Comparison of ENCODE assay signal across 17 cellular contexts in the genomic region with DNA sequence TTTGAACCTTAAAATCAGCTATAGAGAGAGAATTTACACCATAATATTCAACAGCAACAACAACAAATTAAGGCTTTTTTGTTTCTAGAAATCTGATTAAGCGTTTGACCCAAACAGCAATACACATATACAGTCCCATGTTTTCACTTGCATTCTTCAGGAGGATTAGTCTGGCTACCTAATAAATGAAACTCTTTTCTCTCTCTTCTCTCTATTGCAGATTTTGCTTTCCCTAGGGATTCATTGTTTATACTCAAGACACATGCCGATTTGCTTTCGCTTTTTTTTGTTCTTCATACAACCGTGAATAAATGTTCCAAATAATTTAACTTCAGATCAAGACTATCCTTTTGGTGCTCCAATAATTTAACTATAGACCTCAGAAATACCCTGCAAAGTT.
DNase-seq lines count a peak whose midpoint lies in the region; ATAC-seq and TF ChIP-seq lines count a peak whose summit lies in the region.
"Had no signal": no experiment of that assay in that cellular context is flagged by ENCODE, and none has a peak within 500 bp of the region (broad histone marks: within the 10 kb centered on the region; RNA-seq: fewer than 3 reads in every experiment).

No MANE protein-coding gene starts in this region.

- DNase-seq in GM23248 (peak; percentile 43), RWPE2 (ENCODE audit: low spot score) (no peak), fibroblast of mammary gland (ENCODE audit: low read depth) (peak; percentile 48), psoas muscle (no peak), SIG-M5 treated with dmso at 0.1 percent for 504 hours (lab: John Stamatoyannopoulos, UW; ENCODE audit: unreplicated experiment) (no peak), Caco-2 (no peak), EL (no peak)
- DNase-seq in activated naive CD4-positive, alpha-beta T cell treated with anti-CD3 and anti-CD28 coated beads, Interleukin-2, amount 10 ng/mL, durations not matched to agents 7 days and 5 days = no peak
- DNase-seq: activated CD4-positive, alpha-beta T cell treated with anti-CD3 and anti-CD28 coated beads, Interleukin-2, amount 10 ng/mL, durations not matched to agents 24 days and 14 days; activated T-cell treated with anti-CD3 and anti-CD28 coated beads, Interleukin-2, amount 50 U/mL, for 1 hour; DMS153; effector memory CD8-positive, alpha-beta T cell; Karpas-422; midbrain; NCI-H510A had no signal

- H2AFZ ChIP-seq in GM23248 = no peak overlapping the region

- H3K36me3 ChIP-seq in GM23248 (ENCODE audit: low read depth) (no peaks in the 10 kb centered on the region), RWPE2 (ENCODE audit: low read depth) (no peaks in the 10 kb centered on the region), psoas muscle (ENCODE audit: insufficient read depth in 1 of 2, low read depth in 1 of 2) (no peaks in the 10 kb centered on the region), Caco-2 (ENCODE audit: control insufficient read depth, insufficient read depth, low read length) (no peaks in the 10 kb centered on the region)

- H3K9me3 ChIP-seq in GM23248 (ENCODE audit: low read depth) = no peaks in the 10 kb centered on the region
- no peaks in the 10 kb centered on the region for H3K9me3 ChIP-seq in RWPE2 (ENCODE audit: severe bottlenecking)
- no peaks in the 10 kb centered on the region for H3K9me3 ChIP-seq in psoas muscle
- no peaks in the 10 kb centered on the region for H3K9me3 ChIP-seq in Caco-2
- H3K9me3 ChIP-seq: SK-N-SH had no signal

- in situ Hi-C loops in GM23248 (cut with MboI) = no loop called here

- H3K4me1 ChIP-seq in GM23248 (ENCODE audit: insufficient read depth) (peaks cover 26% of the 10 kb centered on the region), RWPE2 (ENCODE audit: insufficient read depth, poor library complexity, severe bottlenecking) (peaks cover 5% of the 10 kb centered on the region), psoas muscle (no peaks in the 10 kb centered on the region), Caco-2 (no peaks in the 10 kb centered on the region)

- H4K20me1 ChIP-seq in GM23248 (ENCODE audit: insufficient read depth) = no peaks in the 10 kb centered on the region

- no peak for ATAC-seq in RWPE2 (ENCODE audit: low read depth)
- ATAC-seq in psoas muscle = no peak
- ATAC-seq: effector memory CD8-positive, alpha-beta T cell had no signal

- no peak overlapping the region for H3K4me3 Mint-ChIP-seq in Caco-2 (ENCODE audit: unreplicated experiment)
- H3K4me3 Mint-ChIP-seq in activated naive CD4-positive, alpha-beta T cell treated with anti-CD3 and anti-CD28 coated beads, Interleukin-2, amount 10 ng/mL, durations not matched to agents 7 days and 5 days = no peak overlapping the region
- H3K4me3 Mint-ChIP-seq: activated CD4-positive, alpha-beta T cell treated with anti-CD3 and anti-CD28 coated beads, Interleukin-2, amount 10 ng/mL, durations not matched to agents 24 days and 14 days; activated naive CD4-positive, alpha-beta T cell treated with anti-CD3 and anti-CD28 coated beads, Interleukin-2, amount 50 U/mL, for 24 hours; effector memory CD8-positive, alpha-beta T cell had no signal

- no peaks in the 10 kb centered on the region for H3K9me2 ChIP-seq in GM23248 (ENCODE audit: insufficient read depth)
- H3K9me2 ChIP-seq: SK-N-SH had no signal

- CTCF ChIA-PET in Caco-2 (lab: Charles Lee) = no interaction called here
- CTCF ChIA-PET in activated naive CD4-positive, alpha-beta T cell treated with anti-CD3 and anti-CD28 coated beads, Interleukin-2, amount 10 ng/mL, durations not matched to agents 7 days and 5 days (lab: Charles Lee) = no interaction called here

- H3K79me2 ChIP-seq in GM23248 (ENCODE audit: insufficient read depth) = no peaks in the 10 kb centered on the region

- TF ChIP-seq CTCF in RWPE2 (IDR thresholded peaks at IDR 0.05; ENCODE audit: poor library complexity, severe bottlenecking) (no peak), fibroblast of mammary gland (conservative IDR thresholded peaks at IDR 0.05; ENCODE audit: control insufficient read depth, insufficient read depth, low read depth, low read length) (no peak), psoas muscle (IDR thresholded peaks at IDR 0.05) (no peak), Caco-2 (IDR thresholded peaks at IDR 0.05; ENCODE audit: insufficient read depth in 1 of 2, low read depth in 1 of 2, low read length in 1 of 2, severe bottlenecking in 1 of 2, unreplicated experiment in 1 of 2) (no peak)

- H3K27me3 ChIP-seq in GM23248 (replicated peaks; ENCODE audit: insufficient read depth) (no peaks in the 10 kb centered on the region), RWPE2 (ENCODE audit: insufficient read depth, poor library complexity, severe bottlenecking) (no peaks in the 10 kb centered on the region), psoas muscle (ENCODE audit: insufficient read depth in 3 of 3, low read length in 2 of 3) (no peaks in the 10 kb centered on the region), Caco-2 (replicated peaks; ENCODE audit: control insufficient read depth, insufficient read depth, low read length) (no peaks in the 10 kb centered on the region)

- no peaks in the 10 kb centered on the region for H3K36me3 Mint-ChIP-seq in Caco-2 (ENCODE audit: insufficient read depth, unreplicated experiment)
- H3K36me3 Mint-ChIP-seq in activated naive CD4-positive, alpha-beta T cell treated with anti-CD3 and anti-CD28 coated beads, Interleukin-2, amount 10 ng/mL, durations not matched to agents 7 days and 5 days = no peaks in the 10 kb centered on the region
- H3K36me3 Mint-ChIP-seq: activated naive CD4-positive, alpha-beta T cell treated with anti-CD3 and anti-CD28 coated beads, Interleukin-2, amount 50 U/mL, for 24 hours had no signal

- H3F3A ChIP-seq in GM23248 (ENCODE audit: insufficient read depth) = peaks cover 29% of the 10 kb centered on the region

- BruUV-seq in Caco-2 (replicated peaks; lab: Mats Ljungman, UMichigan) = no TSS peak

- POLR2A ChIA-PET in Caco-2 (lab: Charles Lee) = no interaction called here

- peak overlapping the region; percentile 86 for H3K27ac ChIP-seq in GM23248
- H3K27ac ChIP-seq in RWPE2 (ENCODE audit: poor library complexity, severe bottlenecking) = peak overlapping the region; percentile 73
- H3K27ac ChIP-seq in psoas muscle = no peak overlapping the region

- intact Hi-C loops in psoas muscle (cut with DNase I) = no loop called here
- intact Hi-C loops in Caco-2 (cut with micrococcal nuclease; ENCODE audit: unreplicated experiment) = no loop called here

- H3K9ac ChIP-seq in GM23248 = peak overlapping the region; percentile 53; the same call in 1 of the 2 replicates
- H3K9ac ChIP-seq: SK-N-SH had no signal

- no peak overlapping the region for H3K27ac Mint-ChIP-seq in Caco-2 (ENCODE audit: unreplicated experiment)
- no peak overlapping the region for H3K27ac Mint-ChIP-seq in activated naive CD4-positive, alpha-beta T cell treated with anti-CD3 and anti-CD28 coated beads, Interleukin-2, amount 10 ng/mL, durations not matched to agents 7 days and 5 days
- H3K27ac Mint-ChIP-seq: activated CD4-positive, alpha-beta T cell treated with anti-CD3 and anti-CD28 coated beads, Interleukin-2, amount 10 ng/mL, durations not matched to agents 24 days and 14 days; activated naive CD4-positive, alpha-beta T cell treated with anti-CD3 and anti-CD28 coated beads, Interleukin-2, amount 50 U/mL, for 24 hours; effector memory CD8-positive, alpha-beta T cell had no signal

- no peaks in the 10 kb centered on the region for H3K27me3 Mint-ChIP-seq in Caco-2 (ENCODE audit: insufficient read depth, unreplicated experiment)
- H3K27me3 Mint-ChIP-seq in activated naive CD4-positive, alpha-beta T cell treated with anti-CD3 and anti-CD28 coated beads, Interleukin-2, amount 10 ng/mL, durations not matched to agents 7 days and 5 days = no peaks in the 10 kb centered on the region
- H3K27me3 Mint-ChIP-seq: activated CD4-positive, alpha-beta T cell treated with anti-CD3 and anti-CD28 coated beads, Interleukin-2, amount 10 ng/mL, durations not matched to agents 24 days and 14 days; effector memory CD8-positive, alpha-beta T cell had no signal

- peak overlapping the region; percentile 61 for H3K4me3 ChIP-seq in GM23248
- no peak overlapping the region for H3K4me3 ChIP-seq in RWPE2 (ENCODE audit: severe bottlenecking)
- H3K4me3 ChIP-seq in fibroblast of mammary gland (ENCODE audit: control insufficient read depth, low read depth, low read length) = no peak overlapping the region
- H3K4me3 ChIP-seq in psoas muscle = peak overlapping the region; percentile 49
- H3K4me3 ChIP-seq in Caco-2 (ENCODE audit: low read depth, low read length) = no peak overlapping the region

- WGBS in GM23248 (ENCODE audit: low coverage in 1 of 2, low lambda C conversion rate in 2 of 2, missing lambda C conversion rate in 2 of 2), 2 experiments = 53 to 55% methylated on average over 4 of the region's 4 CpGs
- 32 to 53% (median 42%) methylated on average over 4 of the region's 4 CpGs for WGBS in psoas muscle, 3 donors

- no peaks in the 10 kb centered on the region for H3K9me3 Mint-ChIP-seq in Caco-2 (ENCODE audit: unreplicated experiment)
- no peaks in the 10 kb centered on the region for H3K9me3 Mint-ChIP-seq in activated naive CD4-positive, alpha-beta T cell treated with anti-CD3 and anti-CD28 coated beads, Interleukin-2, amount 10 ng/mL, durations not matched to agents 7 days and 5 days
- H3K9me3 Mint-ChIP-seq: activated CD4-positive, alpha-beta T cell treated with anti-CD3 and anti-CD28 coated beads, Interleukin-2, amount 10 ng/mL, durations not matched to agents 24 days and 14 days; activated naive CD4-positive, alpha-beta T cell treated with anti-CD3 and anti-CD28 coated beads, Interleukin-2, amount 50 U/mL, for 24 hours; effector memory CD8-positive, alpha-beta T cell had no signal

- H3K4me1 Mint-ChIP-seq in Caco-2 (ENCODE audit: low read depth, unreplicated experiment) = no peaks in the 10 kb centered on the region
- H3K4me1 Mint-ChIP-seq in activated naive CD4-positive, alpha-beta T cell treated with anti-CD3 and anti-CD28 coated beads, Interleukin-2, amount 10 ng/mL, durations not matched to agents 7 days and 5 days = no peaks in the 10 kb centered on the region
- H3K4me1 Mint-ChIP-seq: activated CD4-positive, alpha-beta T cell treated with anti-CD3 and anti-CD28 coated beads, Interleukin-2, amount 10 ng/mL, durations not matched to agents 24 days and 14 days; activated naive CD4-positive, alpha-beta T cell treated with anti-CD3 and anti-CD28 coated beads, Interleukin-2, amount 50 U/mL, for 24 hours had no signal

- peak overlapping the region; percentile 85 for H3K4me2 ChIP-seq in GM23248 (ENCODE audit: unreplicated experiment)
- H3K4me2 ChIP-seq: SK-N-SH had no signal

Comparison
In these comparisons a context has a peak if more than half of its experiments do, and no peak if none do; other contexts are left out.
1. DNase-seq: peak in GM23248 (single experiment) and fibroblast of mammary gland (single experiment); none in RWPE2 (single experiment), psoas muscle (0 of 2), SIG-M5 treated with dmso at 0.1 percent for 504 hours (single experiment), Caco-2 (0 of 2), activated naive CD4-positive, alpha-beta T cell treated with anti-CD3 and anti-CD28 coated beads, Interleukin-2, amount 10 ng/mL, durations not matched to agents 7 days and 5 days (single experiment) and EL (single experiment).
2. H3K4me3 ChIP-seq: peak in GM23248 (single experiment) and psoas muscle (single experiment); none in RWPE2 (single experiment), fibroblast of mammary gland (single experiment) and Caco-2 (single experiment).